ENCODE assay signal across 13 cellular contexts in genomic region chr22:40597541-40598453, GRCh38. TPM values are rescaled to one million over a fixed set of nuclear protein-coding genes. Genes with fewer than 3 reads are reported as not detected.
DNase-seq lines count a peak whose midpoint lies in the region; ATAC-seq, FAIRE-seq and TF ChIP-seq lines count a peak whose summit lies in the region.
"Had no signal": no experiment of that assay in that cellular context is flagged by ENCODE, and none has a peak within 500 bp of the region (broad histone marks: within the 10 kb centered on the region; RNA-seq: fewer than 3 reads in every experiment).

No MANE protein-coding gene starts in this region.

- H3K9me3 ChIP-seq in A549: no peaks in the 10 kb centered on the region

- WGBS in A549 (ENCODE audit: missing lambda C conversion rate): 66% methylated on average over 7 of the region's 7 CpGs

- no peak for TF ChIP-seq RAD21 in A549 (conservative IDR thresholded peaks at IDR 0.05 in 1 of 2, IDR thresholded peaks at IDR 0.05 in 1 of 2)

- CTCF ChIA-PET in A549 (lab: Yijun Ruan, JAX): interaction anchor here (0.6 to 1.4 kb wide), 3 partner anchors 48 to 160 kb away, joined by 3 to 5 read pairs (median 3); no protein-coding TSS in a partner anchor
- CTCF ChIA-PET in activated CD8-positive, alpha-beta T cell treated with anti-CD3 and anti-CD28 coated beads for 36 hours (lab: Charles Lee): interaction anchor here (1.1 to 1.2 kb wide), 3 partner anchors 14 to 48 kb away, joined by 3 read pairs; no protein-coding TSS in a partner anchor

- no peak overlapping the region for H3K4me3 ChIP-seq in A549

- no peaks in the 10 kb centered on the region for H3K27me3 Mint-ChIP-seq in chondrocyte (ENCODE audit: low read depth)
- H3K27me3 Mint-ChIP-seq in memory B cell: no peaks in the 10 kb centered on the region
- no peaks in the 10 kb centered on the region for H3K27me3 Mint-ChIP-seq in activated CD8-positive, alpha-beta T cell treated with anti-CD3 and anti-CD28 coated beads for 36 hours

- no peaks in the 10 kb centered on the region for H3K36me3 Mint-ChIP-seq in chondrocyte (ENCODE audit: low read depth)
- H3K36me3 Mint-ChIP-seq in memory B cell: no peaks in the 10 kb centered on the region
- H3K36me3 Mint-ChIP-seq in stimulated activated effector memory CD8-positive, alpha-beta T cell treated with anti-CD3 and anti-CD28 coated beads, Interleukin-12 subunit alpha, Interleukin-12 subunit beta, amount 100 ng/mL, for 72 hours: no peaks in the 10 kb centered on the region
- H3K36me3 Mint-ChIP-seq in activated CD8-positive, alpha-beta T cell treated with anti-CD3 and anti-CD28 coated beads for 36 hours (ENCODE audit: low read depth): no peaks in the 10 kb centered on the region

- ATAC-seq in A549 (no peak), memory B cell (ENCODE audit: low read depth) (no peak), GM21619 (IDR thresholded peaks at IDR 0.05; ENCODE audit: unreplicated experiment) (no peak), HG03025 (IDR thresholded peaks at IDR 0.05; ENCODE audit: low FRiP score, unreplicated experiment) (no peak)
- no peak for ATAC-seq in stimulated activated effector memory CD8-positive, alpha-beta T cell treated with anti-CD3 and anti-CD28 coated beads, Interleukin-12 subunit alpha, Interleukin-12 subunit beta, amount 100 ng/mL, for 72 hours
- no peak for ATAC-seq in activated CD8-positive, alpha-beta T cell treated with anti-CD3 and anti-CD28 coated beads for 36 hours

- H3K9me3 Mint-ChIP-seq in chondrocyte (ENCODE audit: low read depth) (no peaks in the 10 kb centered on the region), memory B cell (no peaks in the 10 kb centered on the region)
- H3K9me3 Mint-ChIP-seq in stimulated activated effector memory CD8-positive, alpha-beta T cell treated with anti-CD3 and anti-CD28 coated beads, Interleukin-12 subunit alpha, Interleukin-12 subunit beta, amount 100 ng/mL, for 72 hours: no peaks in the 10 kb centered on the region
- H3K9me3 Mint-ChIP-seq in activated CD8-positive, alpha-beta T cell treated with anti-CD3 and anti-CD28 coated beads for 36 hours: no peaks in the 10 kb centered on the region

- TF ChIP-seq CTCF in A549 (IDR thresholded peaks at IDR 0.05) (no peak), chondrocyte (IDR thresholded peaks at IDR 0.05) (peak; percentile 23)
- no peak for TF ChIP-seq CTCF in activated CD8-positive, alpha-beta T cell treated with anti-CD3 and anti-CD28 coated beads for 36 hours (IDR thresholded peaks at IDR 0.05)

- H3K27ac Mint-ChIP-seq in chondrocyte (ENCODE audit: unreplicated experiment): peak overlapping the region; percentile 92
- peak overlapping the region; percentile 49 for H3K27ac Mint-ChIP-seq in memory B cell
- H3K27ac Mint-ChIP-seq in stimulated activated effector memory CD8-positive, alpha-beta T cell treated with anti-CD3 and anti-CD28 coated beads, Interleukin-12 subunit alpha, Interleukin-12 subunit beta, amount 100 ng/mL, for 72 hours: no peak overlapping the region
- no peak overlapping the region for H3K27ac Mint-ChIP-seq in activated CD8-positive, alpha-beta T cell treated with anti-CD3 and anti-CD28 coated beads for 36 hours

- TF ChIP-seq POLR2A in A549 (IDR thresholded peaks at IDR 0.05; ENCODE audit: low read length): no peak

- H3K4me1 Mint-ChIP-seq in chondrocyte (ENCODE audit: low read depth): peaks cover 69% of the 10 kb centered on the region
- peaks cover 46% of the 10 kb centered on the region for H3K4me1 Mint-ChIP-seq in memory B cell
- peaks cover 63% of the 10 kb centered on the region for H3K4me1 Mint-ChIP-seq in stimulated activated effector memory CD8-positive, alpha-beta T cell treated with anti-CD3 and anti-CD28 coated beads, Interleukin-12 subunit alpha, Interleukin-12 subunit beta, amount 100 ng/mL, for 72 hours
- peaks cover 45% of the 10 kb centered on the region for H3K4me1 Mint-ChIP-seq in activated CD8-positive, alpha-beta T cell treated with anti-CD3 and anti-CD28 coated beads for 36 hours (ENCODE audit: low read depth)

- POLR2A ChIA-PET in A549 (lab: Yijun Ruan, JAX): no interaction called here
- POLR2A ChIA-PET in activated CD8-positive, alpha-beta T cell treated with anti-CD3 and anti-CD28 coated beads for 36 hours (lab: Charles Lee): no interaction called here

- H3K4me3 Mint-ChIP-seq in chondrocyte (ENCODE audit: unreplicated experiment) (peak overlapping the region; percentile 59), memory B cell (peak overlapping the region; percentile 24)
- H3K4me3 Mint-ChIP-seq in stimulated activated effector memory CD8-positive, alpha-beta T cell treated with anti-CD3 and anti-CD28 coated beads, Interleukin-12 subunit alpha, Interleukin-12 subunit beta, amount 100 ng/mL, for 72 hours: no peak overlapping the region
- H3K4me3 Mint-ChIP-seq in activated CD8-positive, alpha-beta T cell treated with anti-CD3 and anti-CD28 coated beads for 36 hours: no peak overlapping the region

- peak overlapping the region; percentile 33 for H3K4me2 ChIP-seq in A549

- no peak for TF ChIP-seq EP300 in A549 (IDR thresholded peaks at IDR 0.05)

- FAIRE-seq in A549 (lab: Jason Lieb, UNC): no peak
- FAIRE-seq: TTC549 had no signal

- H3K27ac ChIP-seq in A549: peak overlapping the region in 1 of 2 experiments; percentile 53; a peak in 3 of 6 replicates

- H3K4me1 ChIP-seq in A549: peaks cover 94% of the 10 kb centered on the region

- no peak for DNase-seq in A549 (ENCODE audit: low read depth in 1 of 2, low spot score in 1 of 2)
- peak; percentile 13 for DNase-seq in M059J (ENCODE audit: low read depth)
- no peak for DNase-seq in chondrocyte (ENCODE audit: low spot score)
- no peak for DNase-seq in memory B cell (ENCODE audit: low spot score in 2 of 2)
- DNase-seq in stimulated activated effector memory CD8-positive, alpha-beta T cell treated with anti-CD3 and anti-CD28 coated beads, Interleukin-12 subunit alpha, Interleukin-12 subunit beta, amount 100 ng/mL, for 72 hours (ENCODE audit: low spot score in 2 of 2): no peak
- DNase-seq in activated CD8-positive, alpha-beta T cell treated with anti-CD3 and anti-CD28 coated beads for 36 hours: no peak
- DNase-seq: ACHN; effector CD8-positive, alpha-beta T cell; GDM1; NCI-H1092 had no signal

- intact Hi-C loops in activated CD8-positive, alpha-beta T cell treated with anti-CD3 and anti-CD28 coated beads for 36 hours (cut with micrococcal nuclease): no loop called here

TF ChIP-seq in A549, 52 proteins besides CTCF, POLR2A, EP300 and RAD21:
- TF ChIP-seq HDAC2 (IDR thresholded peaks at IDR 0.05) (no peak), EHMT2 (IDR thresholded peaks at IDR 0.05; ENCODE audit: low read depth) (no peak), FOSB (CRISPR knock-in tag; IDR thresholded peaks at IDR 0.05) (no peak), ZSCAN20 (CRISPR knock-in tag; IDR thresholded peaks at IDR 0.05) (no peak), JUNB (IDR thresholded peaks at IDR 0.05) (no peak), RFX5 (IDR thresholded peaks at IDR 0.05) (no peak), PHF8 (IDR thresholded peaks at IDR 0.05; ENCODE audit: borderline replicate concordance, low read depth) (no peak)
- TF ChIP-seq, protein P1, sequence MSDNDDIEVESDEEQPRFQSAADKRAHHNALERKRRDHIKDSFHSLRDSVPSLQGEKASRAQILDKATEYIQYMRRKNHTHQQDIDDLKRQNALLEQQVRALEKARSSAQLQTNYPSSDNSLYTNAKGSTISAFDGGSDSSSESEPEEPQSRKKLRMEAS (IDR thresholded peaks at IDR 0.05): no peak
- TF ChIP-seq, protein P2, sequence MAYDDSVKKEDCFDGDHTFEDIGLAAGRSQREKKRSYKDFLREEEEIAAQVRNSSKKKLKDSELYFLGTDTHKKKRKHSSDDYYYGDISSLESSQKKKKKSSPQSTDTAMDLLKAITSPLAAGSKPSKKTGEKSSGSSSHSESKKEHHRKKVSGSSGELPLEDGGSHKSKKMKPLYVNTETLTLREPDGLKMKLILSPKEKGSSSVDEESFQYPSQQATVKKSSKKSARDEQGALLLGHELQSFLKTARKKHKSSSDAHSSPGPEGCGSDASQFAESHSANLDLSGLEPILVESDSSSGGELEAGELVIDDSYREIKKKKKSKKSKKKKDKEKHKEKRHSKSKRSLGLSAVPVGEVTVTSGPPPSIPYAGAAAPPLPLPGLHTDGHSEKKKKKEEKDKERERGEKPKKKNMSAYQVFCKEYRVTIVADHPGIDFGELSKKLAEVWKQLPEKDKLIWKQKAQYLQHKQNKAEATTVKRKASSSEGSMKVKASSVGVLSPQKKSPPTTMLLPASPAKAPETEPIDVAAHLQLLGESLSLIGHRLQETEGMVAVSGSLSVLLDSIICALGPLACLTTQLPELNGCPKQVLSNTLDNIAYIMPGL (CRISPR knock-in tag; IDR thresholded peaks at IDR 0.05; ENCODE audit: borderline replicate concordance): no peak
- TF ChIP-seq, protein P3, sequence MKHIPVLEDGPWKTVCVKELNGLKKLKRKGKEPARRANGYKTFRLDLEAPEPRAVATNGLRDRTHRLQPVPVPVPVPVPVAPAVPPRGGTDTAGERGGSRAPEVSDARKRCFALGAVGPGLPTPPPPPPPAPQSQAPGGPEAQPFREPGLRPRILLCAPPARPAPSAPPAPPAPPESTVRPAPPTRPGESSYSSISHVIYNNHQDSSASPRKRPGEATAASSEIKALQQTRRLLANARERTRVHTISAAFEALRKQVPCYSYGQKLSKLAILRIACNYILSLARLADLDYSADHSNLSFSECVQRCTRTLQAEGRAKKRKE (CRISPR knock-in tag; IDR thresholded peaks at IDR 0.05; ENCODE audit: low read depth): no peak
- TF ChIP-seq, protein P4, sequence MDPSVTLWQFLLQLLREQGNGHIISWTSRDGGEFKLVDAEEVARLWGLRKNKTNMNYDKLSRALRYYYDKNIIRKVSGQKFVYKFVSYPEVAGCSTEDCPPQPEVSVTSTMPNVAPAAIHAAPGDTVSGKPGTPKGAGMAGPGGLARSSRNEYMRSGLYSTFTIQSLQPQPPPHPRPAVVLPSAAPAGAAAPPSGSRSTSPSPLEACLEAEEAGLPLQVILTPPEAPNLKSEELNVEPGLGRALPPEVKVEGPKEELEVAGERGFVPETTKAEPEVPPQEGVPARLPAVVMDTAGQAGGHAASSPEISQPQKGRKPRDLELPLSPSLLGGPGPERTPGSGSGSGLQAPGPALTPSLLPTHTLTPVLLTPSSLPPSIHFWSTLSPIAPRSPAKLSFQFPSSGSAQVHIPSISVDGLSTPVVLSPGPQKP (IDR thresholded peaks at IDR 0.05; ENCODE audit: low read depth, low read length): no peak

RNA-seq across cellular contexts. Expression of gene MRTFA, which starts 38.7 kb away (rescaled TPM):
- polyA plus RNA-seq in A549 (2011; rRNA removed) (6.8 and 12.8 TPM in 2 replicates), A549 (2017; fragmentation: RNase III; extraction: RNeasy Plus Mini Kit Qiagen cat#74134 plus additional on column Dnase treatment) (41.6 to 48.5 TPM (median 48.3 TPM) in 3 replicates)
- polyA plus RNA-seq in A549 (2012; cell fraction: cytosol; rRNA removed): 10.8 and 13.9 TPM in 2 replicates
- 42.4 and 49.9 TPM in 2 replicates for polyA plus RNA-seq in A549 (2012; cell fraction: nucleus; rRNA removed)
- 52.3 and 59.4 TPM in 2 replicates for polyA minus RNA-seq in A549 (2011; rRNA and poly(A)+ RNA removed)
- total RNA-seq in M059J (2014; rRNA removed; shearing (Covaris generic)): 25.4 and 25.8 TPM in 2 replicates
- 58.2 to 69.8 TPM (median 65.3 TPM) in 3 replicates for total RNA-seq in chondrocyte
- total RNA-seq in activated CD8-positive, alpha-beta T cell treated with anti-CD3 and anti-CD28 coated beads for 36 hours: 10 to 100 TPM; 37.4 to 40.0 TPM

Comparison
In these comparisons a context has a peak if more than half of its experiments do, and no peak if none do; other contexts are left out.
1. H3K27ac Mint-ChIP-seq: peak in chondrocyte (single experiment) and memory B cell (single experiment); none in stimulated activated effector memory CD8-positive, alpha-beta T cell treated with anti-CD3 and anti-CD28 coated beads, Interleukin-12 subunit alpha, Interleukin-12 subunit beta, amount 100 ng/mL, for 72 hours (single experiment) and activated CD8-positive, alpha-beta T cell treated with anti-CD3 and anti-CD28 coated beads for 36 hours (single experiment).
2. H3K4me3 Mint-ChIP-seq: peak in chondrocyte (single experiment) and memory B cell (single experiment); none in stimulated activated effector memory CD8-positive, alpha-beta T cell treated with anti-CD3 and anti-CD28 coated beads, Interleukin-12 subunit alpha, Interleukin-12 subunit beta, amount 100 ng/mL, for 72 hours (single experiment) and activated CD8-positive, alpha-beta T cell treated with anti-CD3 and anti-CD28 coated beads for 36 hours (single experiment).